In genomic region chr7:158655931-158656441, GRCh38 we compare ENCODE assay signal across 8 cellular contexts. TPM values are rescaled to one million over a fixed set of nuclear protein-coding genes. Genes with fewer than 3 reads are reported as not detected.
DNase-seq lines count a peak whose midpoint lies in the region; ATAC-seq lines count a peak whose summit lies in the region.

No MANE protein-coding gene starts in this region.

- no peaks in the 10 kb centered on the region for H3K9me3 Mint-ChIP-seq in activated CD4-positive, alpha-beta T cell treated with anti-CD3 and anti-CD28 coated beads, Interleukin-2, amount 10 ng/mL, durations not matched to agents 24 days and 14 days

- peak overlapping the region; percentile 71 for H3K4me3 Mint-ChIP-seq in activated CD4-positive, alpha-beta T cell treated with anti-CD3 and anti-CD28 coated beads, Interleukin-2, amount 10 ng/mL, durations not matched to agents 24 days and 14 days

- intact Hi-C loops in activated CD4-positive, alpha-beta T cell treated with anti-CD3 and anti-CD28 coated beads, Interleukin-2, amount 10 ng/mL, durations not matched to agents 24 days and 14 days (cut with micrococcal nuclease): loop anchor here (1.0 to 10.0 kb wide), 5 partner anchors 48 to 1291 kb away; partner anchors contain the start of gene NCAPG2

- in situ Hi-C loops in KBM-7 (cut with MboI; ENCODE audit: low pct_unique_long_range_greater_than_20kb, low sequenced_read_pairs): no loop called here

- peaks cover 55% of the 10 kb centered on the region for H3K36me3 Mint-ChIP-seq in activated CD4-positive, alpha-beta T cell treated with anti-CD3 and anti-CD28 coated beads, Interleukin-2, amount 10 ng/mL, durations not matched to agents 24 days and 14 days (ENCODE audit: low read depth)

- peak overlapping the region; percentile 92 for H3K27ac Mint-ChIP-seq in activated CD4-positive, alpha-beta T cell treated with anti-CD3 and anti-CD28 coated beads, Interleukin-2, amount 10 ng/mL, durations not matched to agents 24 days and 14 days

- DNase-seq in DMS53 (lab: John Stamatoyannopoulos, UW) (peak; percentile 27), DMS53 treated with DMSO at 0.1 percent for 48 hours (lab: John Stamatoyannopoulos, UW; ENCODE audit: unreplicated experiment) (no peak), KBM-7 (no peak), SW480 (ENCODE audit: low spot score) (no peak), SIG-M5 (lab: John Stamatoyannopoulos, UW) (no peak)
- peak; percentile 88 for DNase-seq in activated CD4-positive, alpha-beta T cell treated with anti-CD3 and anti-CD28 coated beads, Interleukin-2, amount 10 ng/mL, durations not matched to agents 24 days and 14 days
- DNase-seq in stimulated activated CD4-positive, alpha-beta T cell treated with anti-CD3 and anti-CD28 coated beads, Interleukin-4, amount 100 ng/mL, for 48 hours (ENCODE audit: low read depth in 2 of 2): peak; percentile 42 to 66

- no peaks in the 10 kb centered on the region for H3K27me3 Mint-ChIP-seq in activated CD4-positive, alpha-beta T cell treated with anti-CD3 and anti-CD28 coated beads, Interleukin-2, amount 10 ng/mL, durations not matched to agents 24 days and 14 days

- peak; percentile 93 for ATAC-seq in HG02885 (IDR thresholded peaks at IDR 0.05; ENCODE audit: poor library complexity, unreplicated experiment)

- H3K4me1 Mint-ChIP-seq in activated CD4-positive, alpha-beta T cell treated with anti-CD3 and anti-CD28 coated beads, Interleukin-2, amount 10 ng/mL, durations not matched to agents 24 days and 14 days: peaks cover 24% of the 10 kb centered on the region

RNA-seq across cellular contexts. Expression of gene NCAPG2, which starts 48.6 kb away (rescaled TPM):
- 94.6 and 96.3 TPM in 2 replicates for total RNA-seq in activated CD4-positive, alpha-beta T cell treated with anti-CD3 and anti-CD28 coated beads, Interleukin-2, amount 10 ng/mL, durations not matched to agents 24 days and 14 days

Comparison
In these comparisons a context has a peak if more than half of its experiments do, and no peak if none do; other contexts are left out.
1. DNase-seq: peak in DMS53 (single experiment), activated CD4-positive, alpha-beta T cell treated with anti-CD3 and anti-CD28 coated beads, Interleukin-2, amount 10 ng/mL, durations not matched to agents 24 days and 14 days (single experiment) and stimulated activated CD4-positive, alpha-beta T cell treated with anti-CD3 and anti-CD28 coated beads, Interleukin-4, amount 100 ng/mL, for 48 hours (2 of 2); none in DMS53 treated with DMSO at 0.1 percent for 48 hours (single experiment), KBM-7 (single experiment), SW480 (single experiment) and SIG-M5 (single experiment).